In the genomic region with DNA sequence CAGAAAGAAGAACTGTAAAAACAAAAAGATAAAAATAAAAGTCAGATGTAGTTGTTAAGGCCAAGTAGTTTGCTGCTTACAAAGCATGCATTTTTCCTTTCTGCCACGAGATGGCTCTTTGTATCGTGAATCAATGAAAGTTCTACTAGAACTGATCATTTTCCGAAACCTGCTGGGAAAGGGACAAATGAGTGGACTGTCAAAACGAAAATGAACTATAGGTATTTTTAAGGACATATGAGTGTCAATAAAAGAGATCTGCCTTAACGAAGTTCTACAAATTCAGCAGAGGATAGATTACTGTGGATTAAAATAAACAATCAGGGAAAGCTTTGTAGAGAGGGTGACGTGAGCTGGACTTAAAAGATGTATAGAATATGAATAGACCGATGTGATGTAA, we compare ENCODE assay signal across 8 cellular contexts. TPM values are rescaled to one million over a fixed set of nuclear protein-coding genes. Genes with fewer than 3 reads are reported as not detected.
DNase-seq lines count a peak whose midpoint lies in the region; ATAC-seq and TF ChIP-seq lines count a peak whose summit lies in the region.

No MANE protein-coding gene starts in this region.

- H4K5ac ChIP-seq in mesendoderm (ENCODE audit: low read length) = no peak overlapping the region

- no peaks in the 10 kb centered on the region for H3K27me3 ChIP-seq in mesendoderm (ENCODE audit: insufficient read depth, low read length, poor library complexity)

- H3K4me1 ChIP-seq in mesendoderm (ENCODE audit: control insufficient read depth, low read depth, low read length) = no peaks in the 10 kb centered on the region

- peak; percentile 72 for DNase-seq in Ammon's horn (ENCODE audit: low spot score)
- peak; percentile 68 for DNase-seq in GM12865 (ENCODE audit: low read depth)
- DNase-seq in NCI-H748 (lab: John Stamatoyannopoulos, UW; ENCODE audit: unreplicated experiment) = peak; percentile 65
- peak; percentile 6 for DNase-seq in central memory CD4-positive, alpha-beta T cell
- DNase-seq in mesendoderm = peak; percentile 51
- no peak for DNase-seq in activated CD4-positive, CD25-positive, alpha-beta regulatory T cell treated with anti-CD3 and anti-CD28 coated beads, Interleukin-2, amount 50 U/mL, for 72 hours
- DNase-seq in NCI-H524 treated with DMSO at 0.1 percent for 48 hours (lab: John Stamatoyannopoulos, UW) = no peak

- H3K56ac ChIP-seq in mesendoderm (ENCODE audit: low read length) = no peak overlapping the region

- no peak overlapping the region for H3K4ac ChIP-seq in mesendoderm (ENCODE audit: low read depth, low read length)

- no peaks in the 10 kb centered on the region for H3K79me2 ChIP-seq in mesendoderm (ENCODE audit: control insufficient read depth, insufficient read depth, low read length)

- no peak overlapping the region for H2BK15ac ChIP-seq in mesendoderm (replicated peaks; ENCODE audit: low read depth)

- no peaks in the 10 kb centered on the region for H3K36me3 ChIP-seq in mesendoderm (ENCODE audit: control insufficient read depth, insufficient read depth, low read length)

- H2BK5ac ChIP-seq in mesendoderm (ENCODE audit: low read length) = no peak overlapping the region

- no peak overlapping the region for H3K18ac ChIP-seq in mesendoderm (ENCODE audit: low read length)

- no peak overlapping the region for H2BK120ac ChIP-seq in mesendoderm (ENCODE audit: low read depth, low read length)

- H3K23ac ChIP-seq in mesendoderm (ENCODE audit: low read length) = no peak overlapping the region

- H2AK5ac ChIP-seq in mesendoderm (ENCODE audit: low read length) = no peak overlapping the region

- H3K27ac ChIP-seq in mesendoderm (ENCODE audit: low read depth, low read length) = no peak overlapping the region

- no peak overlapping the region for H3K4me3 ChIP-seq in GM12865 (ENCODE audit: low read depth, low read length)
- no peak overlapping the region for H3K4me3 ChIP-seq in mesendoderm (ENCODE audit: low read length)

- no peak overlapping the region for H4K8ac ChIP-seq in mesendoderm (ENCODE audit: low read depth, low read length)

- no CpG with 5 or more reads among the region's 7 CpGs for WGBS in mesendoderm (ENCODE audit: extremely low coverage, insufficient coverage, low lambda C conversion rate)

- ATAC-seq in GM18870 (IDR thresholded peaks at IDR 0.05; ENCODE audit: unreplicated experiment) = no peak

- no peak overlapping the region for H3K9ac ChIP-seq in mesendoderm (ENCODE audit: low read length)

- no peak overlapping the region for H3K4me2 ChIP-seq in mesendoderm (ENCODE audit: low read length)

- TF ChIP-seq CTCF in GM12865 (IDR thresholded peaks at IDR 0.05; ENCODE audit: insufficient read depth, low read depth, low read length, missing control alignments) = peak; percentile 69

- H3K79me1 ChIP-seq in mesendoderm (ENCODE audit: low read length) = no peaks in the 10 kb centered on the region

RNA-seq across cellular contexts. Expression of a gene that starts 15.0 kb away (rescaled TPM):
- polyA plus RNA-seq in mesendoderm (2013, experiment 1 of 2) = not detected
- not detected for polyA plus RNA-seq in mesendoderm (2013, experiment 2 of 2)

Comparison
In these comparisons a context has a peak if more than half of its experiments do, and no peak if none do; other contexts are left out.
1. DNase-seq: peak in Ammon's horn (single experiment), GM12865 (single experiment), NCI-H748 (single experiment), central memory CD4-positive, alpha-beta T cell (single experiment) and mesendoderm (single experiment); none in activated CD4-positive, CD25-positive, alpha-beta regulatory T cell treated with anti-CD3 and anti-CD28 coated beads, Interleukin-2, amount 50 U/mL, for 72 hours (single experiment) and NCI-H524 treated with DMSO at 0.1 percent for 48 hours (single experiment).